Comparison of ENCODE assay signal across 1 cellular context in the genomic region with DNA sequence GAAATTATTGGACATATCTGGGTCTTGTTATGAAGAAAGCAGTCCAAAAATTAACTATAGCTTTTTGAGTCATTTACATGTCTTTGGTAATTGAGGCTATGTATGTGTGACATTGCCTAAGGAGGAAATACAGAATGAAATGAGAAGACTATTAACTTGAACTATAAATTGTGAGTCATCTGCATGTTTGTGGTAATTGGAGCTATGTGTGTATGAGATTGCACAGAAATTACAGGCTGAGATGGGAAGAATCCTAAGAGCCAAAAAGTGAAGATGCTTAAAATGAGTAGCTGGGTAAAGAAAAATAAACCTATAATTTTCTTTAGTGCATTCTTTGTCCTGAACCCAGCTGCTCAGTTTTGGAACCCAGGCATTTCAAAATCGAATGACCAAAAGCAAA.
TF ChIP-seq lines count a peak whose summit lies in the region.

No MANE protein-coding gene starts in this region.

TF ChIP-seq in IMR-90, 13 proteins besides CTCF, POLR2A, EP300 and RAD21:
- TF ChIP-seq MAFK (IDR thresholded peaks at IDR 0.05; ENCODE audit: low read depth, low read length), result no peak
- no peak for TF ChIP-seq MXI1 (IDR thresholded peaks at IDR 0.05; ENCODE audit: borderline replicate concordance, low read depth, low read length)
- TF ChIP-seq, protein P1, sequence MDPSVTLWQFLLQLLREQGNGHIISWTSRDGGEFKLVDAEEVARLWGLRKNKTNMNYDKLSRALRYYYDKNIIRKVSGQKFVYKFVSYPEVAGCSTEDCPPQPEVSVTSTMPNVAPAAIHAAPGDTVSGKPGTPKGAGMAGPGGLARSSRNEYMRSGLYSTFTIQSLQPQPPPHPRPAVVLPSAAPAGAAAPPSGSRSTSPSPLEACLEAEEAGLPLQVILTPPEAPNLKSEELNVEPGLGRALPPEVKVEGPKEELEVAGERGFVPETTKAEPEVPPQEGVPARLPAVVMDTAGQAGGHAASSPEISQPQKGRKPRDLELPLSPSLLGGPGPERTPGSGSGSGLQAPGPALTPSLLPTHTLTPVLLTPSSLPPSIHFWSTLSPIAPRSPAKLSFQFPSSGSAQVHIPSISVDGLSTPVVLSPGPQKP (IDR thresholded peaks at IDR 0.05; ENCODE audit: borderline replicate concordance, low read depth, low read length), result no peak
- TF ChIP-seq, protein P2, sequence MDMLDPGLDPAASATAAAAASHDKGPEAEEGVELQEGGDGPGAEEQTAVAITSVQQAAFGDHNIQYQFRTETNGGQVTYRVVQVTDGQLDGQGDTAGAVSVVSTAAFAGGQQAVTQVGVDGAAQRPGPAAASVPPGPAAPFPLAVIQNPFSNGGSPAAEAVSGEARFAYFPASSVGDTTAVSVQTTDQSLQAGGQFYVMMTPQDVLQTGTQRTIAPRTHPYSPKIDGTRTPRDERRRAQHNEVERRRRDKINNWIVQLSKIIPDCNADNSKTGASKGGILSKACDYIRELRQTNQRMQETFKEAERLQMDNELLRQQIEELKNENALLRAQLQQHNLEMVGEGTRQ (IDR thresholded peaks at IDR 0.05; ENCODE audit: low read depth, low read length), result no peak
- TF ChIP-seq RFX5 (IDR thresholded peaks at IDR 0.05; ENCODE audit: low read depth, low read length), result no peak
- TF ChIP-seq NFE2L2 (IDR thresholded peaks at IDR 0.05; ENCODE audit: low read depth, low read length), result no peak
- TF ChIP-seq RCOR1 (IDR thresholded peaks at IDR 0.05; ENCODE audit: insufficient replicate concordance, low read length), result no peak
- no peak for TF ChIP-seq CEBPB (IDR thresholded peaks at IDR 0.05; ENCODE audit: low read depth, low read length)
- no peak for TF ChIP-seq BHLHE40 (IDR thresholded peaks at IDR 0.05; ENCODE audit: low read depth, low read length)
- no peak for TF ChIP-seq MAZ (IDR thresholded peaks at IDR 0.05; ENCODE audit: borderline replicate concordance, low read depth, low read length)
- TF ChIP-seq FOS (IDR thresholded peaks at IDR 0.05; ENCODE audit: low read depth, low read length), result no peak
- no peak for TF ChIP-seq SMC3 (IDR thresholded peaks at IDR 0.05; ENCODE audit: low read depth, low read length)
- no peak for TF ChIP-seq CHD1 (IDR thresholded peaks at IDR 0.05; ENCODE audit: low read depth, low read length)
TF ChIP-seq in IMR-90: peak in this region for 0.
